Comparison of ENCODE assay signal across 8 cellular contexts in the genomic region with DNA sequence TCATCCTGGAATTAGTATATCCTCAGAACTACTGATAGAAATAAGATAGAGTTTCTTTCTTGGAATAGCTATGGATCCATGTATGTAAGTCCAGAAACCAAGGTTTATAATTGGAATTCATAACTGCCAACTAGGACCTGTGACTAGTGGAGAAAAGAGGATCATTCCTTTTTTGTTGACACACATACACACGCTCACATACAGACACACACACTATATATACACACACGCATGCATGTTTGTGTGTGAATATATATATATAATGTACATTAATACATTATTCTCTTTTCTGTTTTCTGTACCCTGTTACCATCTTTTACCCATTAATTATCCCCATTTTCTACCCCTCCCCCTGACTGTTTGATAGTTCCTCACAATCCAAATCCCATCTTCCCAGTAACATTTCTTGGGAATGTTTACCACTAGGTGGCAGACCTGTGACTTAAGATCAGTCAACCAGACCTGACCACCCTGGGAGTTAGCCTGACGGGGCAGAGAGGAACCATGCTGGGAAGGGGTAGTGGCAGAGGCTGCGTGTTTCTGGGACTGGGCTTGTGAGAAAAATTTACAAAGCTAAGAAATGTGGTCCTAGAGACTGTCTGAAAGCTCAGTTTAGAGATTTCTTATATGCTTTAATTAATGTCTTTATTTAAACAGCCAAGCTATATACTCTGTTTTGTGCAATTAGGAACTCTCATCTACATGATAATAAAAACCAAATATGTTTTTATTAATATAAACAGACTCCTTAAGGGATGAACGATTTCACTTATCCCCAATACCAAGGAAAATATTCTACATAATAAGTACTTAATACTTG.
DNase-seq lines count a peak whose midpoint lies in the region; ATAC-seq and TF ChIP-seq lines count a peak whose summit lies in the region.

No MANE protein-coding gene starts in this region.

- no peak overlapping the region for H3K4me3 Mint-ChIP-seq in activated CD4-positive, alpha-beta memory T cell treated with anti-CD3 and anti-CD28 coated beads for 36 hours

- intact Hi-C loops in body of pancreas (cut with DNase I) (no loop called here), uterus (cut with DNase I; ENCODE audit: low total_unique reads) (no loop called here)
- intact Hi-C loops in activated CD4-positive, alpha-beta memory T cell treated with anti-CD3 and anti-CD28 coated beads for 36 hours (cut with micrococcal nuclease) = loop anchor here (5.0 kb wide), 1 partner anchor 176 kb away; no protein-coding TSS in a partner anchor

- H3K4me3 ChIP-seq in GM06990 (replicated peaks; ENCODE audit: low read depth, low read length) (no peak overlapping the region), body of pancreas (no peak overlapping the region), uterus (no peak overlapping the region)

- CTCF ChIA-PET in activated CD4-positive, alpha-beta memory T cell treated with anti-CD3 and anti-CD28 coated beads for 36 hours (lab: Charles Lee) = interaction anchor here (0.8 to 1.0 kb wide), 2 partner anchors 10 to 28 kb away, joined by 3 read pairs; no protein-coding TSS in a partner anchor

- H3K36me3 Mint-ChIP-seq in activated CD4-positive, alpha-beta memory T cell treated with anti-CD3 and anti-CD28 coated beads for 36 hours = no peaks in the 10 kb centered on the region

- H3K4me1 Mint-ChIP-seq in activated CD4-positive, alpha-beta memory T cell treated with anti-CD3 and anti-CD28 coated beads for 36 hours (ENCODE audit: low read depth) = no peaks in the 10 kb centered on the region

- H3K36me3 ChIP-seq in GM06990 (ENCODE audit: control insufficient read depth, insufficient read depth, low read length) (no peaks in the 10 kb centered on the region), body of pancreas (replicated peaks in 1 of 2; ENCODE audit: insufficient read depth in 1 of 2, low read depth in 2 of 2) (no peaks in the 10 kb centered on the region), uterus (no peaks in the 10 kb centered on the region)

- POLR2A ChIA-PET in activated CD4-positive, alpha-beta memory T cell treated with anti-CD3 and anti-CD28 coated beads for 36 hours (lab: Charles Lee) = no interaction called here

- no peak overlapping the region for H3K27ac Mint-ChIP-seq in activated CD4-positive, alpha-beta memory T cell treated with anti-CD3 and anti-CD28 coated beads for 36 hours

- no peak for DNase-seq in GM06990 (ENCODE audit: extremely low read depth, insufficient read length)
- DNase-seq in NCI-H2227 treated with DMSO at 0.1 percent for 48 hours (lab: John Stamatoyannopoulos, UW) = peak; percentile 32
- peak; percentile 25 to 51 (median 30) for DNase-seq in body of pancreas
- peak; percentile 74 for DNase-seq in iris pigment epithelial cell (ENCODE audit: low read depth)
- no peak for DNase-seq in uterus
- DNase-seq in stimulated activated CD8-positive, alpha-beta memory T cell treated with anti-CD3 and anti-CD28 coated beads, Interleukin-4, amount 100 ng/mL, for 48 hours = no peak
- DNase-seq in activated CD4-positive, alpha-beta memory T cell treated with anti-CD3 and anti-CD28 coated beads for 36 hours = no peak

- H3K27me3 ChIP-seq in GM06990 (replicated peaks; ENCODE audit: control insufficient read depth, insufficient read depth, low read length) (no peaks in the 10 kb centered on the region), body of pancreas (no peaks in the 10 kb centered on the region), uterus (no peaks in the 10 kb centered on the region)

- H3K9me3 ChIP-seq in body of pancreas (no peaks in the 10 kb centered on the region), uterus (no peaks in the 10 kb centered on the region)

- H3K27me3 Mint-ChIP-seq in activated CD4-positive, alpha-beta memory T cell treated with anti-CD3 and anti-CD28 coated beads for 36 hours = no peaks in the 10 kb centered on the region

- H3K4me1 ChIP-seq in body of pancreas (no peaks in the 10 kb centered on the region), uterus (no peaks in the 10 kb centered on the region)

- 28 to 34% methylated on average over 5 of the region's 5 CpGs for WGBS in body of pancreas, 2 donors

- TF ChIP-seq CTCF in GM06990 (IDR thresholded peaks at IDR 0.05; ENCODE audit: insufficient read depth, low read length, poor library complexity, severe bottlenecking) (peak; percentile 56), body of pancreas (IDR thresholded peaks at IDR 0.05) (peak in 6 of 7 experiments; percentile 40 to 51 (median 46)), uterus (IDR thresholded peaks at IDR 0.05) (peak; percentile 24 to 35 (median 32))

- no peak overlapping the region for H3K27ac ChIP-seq in body of pancreas
- no peak overlapping the region for H3K27ac ChIP-seq in uterus

- no peaks in the 10 kb centered on the region for H3K9me3 Mint-ChIP-seq in activated CD4-positive, alpha-beta memory T cell treated with anti-CD3 and anti-CD28 coated beads for 36 hours

- TF ChIP-seq POLR2A in body of pancreas (IDR thresholded peaks at IDR 0.05) = no peak
- TF ChIP-seq POLR2A in uterus (IDR thresholded peaks at IDR 0.05) = no peak

- peak; percentile 62 for ATAC-seq in HG02571 (IDR thresholded peaks at IDR 0.05; ENCODE audit: unreplicated experiment)
- peak; percentile 79 for ATAC-seq in body of pancreas

Comparison
In these comparisons a context has a peak if more than half of its experiments do, and no peak if none do; other contexts are left out.
1. DNase-seq: peak in NCI-H2227 treated with DMSO at 0.1 percent for 48 hours (single experiment), body of pancreas (4 of 4) and iris pigment epithelial cell (single experiment); none in GM06990 (single experiment), uterus (0 of 2), stimulated activated CD8-positive, alpha-beta memory T cell treated with anti-CD3 and anti-CD28 coated beads, Interleukin-4, amount 100 ng/mL, for 48 hours (single experiment) and activated CD4-positive, alpha-beta memory T cell treated with anti-CD3 and anti-CD28 coated beads for 36 hours (single experiment).
2. Peak in every context shown above with its lines, with median percentiles within 50 percentile points of each other: CTCF ChIP-seq.